In the genomic region with DNA sequence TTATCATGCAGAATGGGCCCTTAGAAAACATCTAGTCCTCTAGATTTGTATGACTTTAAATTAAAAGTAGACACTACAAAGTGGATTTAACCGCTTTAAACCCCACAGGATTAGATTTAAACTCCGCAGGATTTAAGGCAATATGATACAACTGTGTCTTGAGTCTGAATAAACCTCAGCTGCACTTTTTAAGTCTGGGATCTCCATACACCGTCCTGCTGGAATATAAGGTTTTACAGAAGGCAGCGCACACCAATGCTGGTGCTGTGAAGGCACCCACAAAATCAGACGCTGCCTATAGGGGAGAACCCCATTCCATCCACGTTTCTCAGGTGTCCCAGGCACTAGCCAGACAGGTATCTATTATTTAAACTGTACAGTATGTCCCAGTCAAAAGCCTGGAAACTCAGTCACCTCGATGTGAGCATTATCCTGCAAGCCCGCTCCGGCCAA, we compare ENCODE assay signal across 8 cellular contexts. TPM values are rescaled to one million over a fixed set of nuclear protein-coding genes. Genes with fewer than 3 reads are reported as not detected.
DNase-seq lines count a peak whose midpoint lies in the region; ATAC-seq and TF ChIP-seq lines count a peak whose summit lies in the region.

No MANE protein-coding gene starts in this region.

- H3K9me3 Mint-ChIP-seq in central memory CD8-positive, alpha-beta T cell: no peaks in the 10 kb centered on the region

- peaks cover 10% of the 10 kb centered on the region for H3K36me3 Mint-ChIP-seq in central memory CD8-positive, alpha-beta T cell (ENCODE audit: insufficient read depth)

- H3K36me3 ChIP-seq in mesodermal cell (ENCODE audit: control insufficient read depth, insufficient read depth, low read length) (no peaks in the 10 kb centered on the region), aorta (ENCODE audit: control insufficient read depth in 1 of 2, insufficient read depth in 2 of 2, low read length in 1 of 2) (no peaks in the 10 kb centered on the region)

- peaks cover 16% of the 10 kb centered on the region for H3K4me1 Mint-ChIP-seq in central memory CD8-positive, alpha-beta T cell

- H3K4me1 ChIP-seq in mesodermal cell (ENCODE audit: control insufficient read depth, insufficient read depth, low read length, poor library complexity, severe bottlenecking): no peaks in the 10 kb centered on the region
- H3K4me1 ChIP-seq in aorta (ENCODE audit: control insufficient read depth in 1 of 2, insufficient read depth in 2 of 2, low read length in 2 of 2): peaks cover 0 to 2% of the 10 kb centered on the region in 2 donors

- H3K27ac ChIP-seq in mesodermal cell (ENCODE audit: low read depth, low read length, severe bottlenecking): no peak overlapping the region
- peak overlapping the region in 1 of 2 donors; percentile 26 for H3K27ac ChIP-seq in aorta (ENCODE audit: low read depth in 1 of 2, low read length in 2 of 2)

- H3K9me3 ChIP-seq in mesodermal cell (ENCODE audit: control insufficient read depth, low read length) (no peaks in the 10 kb centered on the region), aorta (ENCODE audit: control insufficient read depth, low read length) (no peaks in the 10 kb centered on the region)

- no peaks in the 10 kb centered on the region for H3K27me3 Mint-ChIP-seq in central memory CD8-positive, alpha-beta T cell

- in situ Hi-C loops in KBM-7 (cut with MboI; ENCODE audit: low pct_unique_long_range_greater_than_20kb, low sequenced_read_pairs): no loop called here

- peak overlapping the region; percentile 65 for H3K27ac Mint-ChIP-seq in central memory CD8-positive, alpha-beta T cell (ENCODE audit: low read depth)

- no peaks in the 10 kb centered on the region for H3K27me3 ChIP-seq in aorta (ENCODE audit: control insufficient read depth in 1 of 2, insufficient read depth in 2 of 2, low read length in 1 of 2)

- H3K4me3 Mint-ChIP-seq in central memory CD8-positive, alpha-beta T cell: peak overlapping the region; percentile 82

- DNase-seq in AG10803 (ENCODE audit: low read depth) (peak; percentile 12), KBM-7 (peak; percentile 9), aorta (no peak), SW 1271 (lab: John Stamatoyannopoulos, UW) (no peak), posterior vena cava (ENCODE audit: low spot score) (no peak)
- no peak for DNase-seq in central memory CD8-positive, alpha-beta T cell (ENCODE audit: low spot score in 2 of 2)

- 23% methylated on average over 7 to 8 of the region's 9 CpGs for WGBS in mesodermal cell (ENCODE audit: insufficient coverage in 2 of 2), 2 experiments
- WGBS in aorta, 2 donors: 4% methylated on average over 9 of the region's 9 CpGs

- TF ChIP-seq CTCF in AG10803 (conservative IDR thresholded peaks at IDR 0.05; ENCODE audit: low read length): no peak

- ATAC-seq in central memory CD8-positive, alpha-beta T cell (replicated peaks; ENCODE audit: extremely low read depth, poor library complexity, severe bottlenecking): no peak
- ATAC-seq in aorta (ENCODE audit: low FRiP score) (no peak), HG03571 (IDR thresholded peaks at IDR 0.05; ENCODE audit: unreplicated experiment) (no peak)

- intact Hi-C loops in aorta (cut with DNase I): loop anchor here (5.0 to 10.0 kb wide), 3 partner anchors 39 to 144 kb away; a partner anchor contains a TSS
- intact Hi-C loops in posterior vena cava (cut with DNase I): no loop called here

- peak overlapping the region; percentile 79 for H3K4me3 ChIP-seq in AG10803 (ENCODE audit: low read length)
- peak overlapping the region; percentile 79 for H3K4me3 ChIP-seq in mesodermal cell (ENCODE audit: extremely low read depth, insufficient read depth, low read length, poor library complexity, severe bottlenecking)
- peak overlapping the region; percentile 75 to 76 for H3K4me3 ChIP-seq in aorta (ENCODE audit: low read length in 2 of 2)

RNA-seq across cellular contexts. Expression of a gene that starts 0.8 kb away (rescaled TPM):
- 39.6 TPM for polyA plus RNA-seq in mesodermal cell (2013, experiment 1 of 2)
- polyA plus RNA-seq in mesodermal cell (2013, experiment 2 of 2): 38.5 TPM
- total RNA-seq in aorta (10 to 100 TPM; 42.6 to 46.8 TPM), posterior vena cava (10 to 100 TPM; 56.1 to 61.5 TPM)
- polyA plus RNA-seq in aorta: 10 to 100 TPM; 19.0 to 21.5 TPM

Comparison
In these comparisons a context has a peak if more than half of its experiments do, and no peak if none do; other contexts are left out.
1. DNase-seq: peak in AG10803 (single experiment) and KBM-7 (single experiment); none in central memory CD8-positive, alpha-beta T cell (0 of 2), aorta (0 of 2), SW 1271 (0 of 2) and posterior vena cava (single experiment).
2. intact Hi-C loops: an anchor here in aorta (5.0 to 10.0 kb wide); none called in posterior vena cava.
3. Peak in every context shown above with its lines, with median percentiles within 50 percentile points of each other: H3K4me3 ChIP-seq.